11 cellular contexts compared by ENCODE assay signal in the genomic region with DNA sequence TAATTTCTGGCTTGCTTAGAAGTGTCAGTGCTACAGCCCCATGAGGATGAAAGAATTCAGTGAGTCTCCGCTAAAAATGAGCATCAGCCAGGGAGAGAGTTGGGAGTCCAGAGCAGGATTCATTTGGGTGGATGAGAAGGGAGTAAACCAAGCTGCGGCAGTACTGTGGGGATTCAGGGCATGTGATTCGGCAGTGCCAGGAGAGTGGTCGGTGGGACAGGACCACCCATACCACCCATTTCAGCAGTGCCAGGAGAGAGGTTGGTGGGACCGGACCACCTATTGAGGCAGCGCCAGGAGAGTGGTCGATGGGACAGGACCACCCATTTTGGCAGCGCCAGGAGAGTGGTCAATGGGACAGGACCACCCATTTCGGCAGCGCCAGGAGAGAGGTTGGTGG.
A peak's percentile ranks its signal among the peaks of the same experiment; 100 is the strongest.
DNase-seq lines count a peak whose midpoint lies in the region; ATAC-seq and TF ChIP-seq lines count a peak whose summit lies in the region.
"Had no signal": no experiment of that assay in that cellular context is flagged by ENCODE, and none has a peak within 500 bp of the region (broad histone marks: within the 10 kb centered on the region; RNA-seq: fewer than 3 reads in every experiment).

No MANE protein-coding gene starts in this region.

- H3K36me3 Mint-ChIP-seq in activated naive CD4-positive, alpha-beta T cell treated with anti-CD3 and anti-CD28 coated beads for 36 hours (ENCODE audit: low read depth) = peaks cover 9% of the 10 kb centered on the region
- peaks cover 34% of the 10 kb centered on the region for H3K36me3 Mint-ChIP-seq in activated naive CD4-positive, alpha-beta T cell treated with anti-CD3 and anti-CD28 coated beads, Interleukin-2, amount 10 ng/mL, durations not matched to agents 7 days and 5 days
- H3K36me3 Mint-ChIP-seq in activated CD4-positive, alpha-beta memory T cell treated with anti-CD3 and anti-CD28 coated beads, Interleukin-2, amount 10 ng/mL, durations not matched to agents 7 days and 5 days (ENCODE audit: low read depth) = peaks cover 18% of the 10 kb centered on the region

- no peak for TF ChIP-seq POLR2A in upper lobe of left lung (IDR thresholded peaks at IDR 0.05)

- peak overlapping the region; percentile 22 for H3K27ac Mint-ChIP-seq in activated naive CD4-positive, alpha-beta T cell treated with anti-CD3 and anti-CD28 coated beads for 36 hours
- no peak overlapping the region for H3K27ac Mint-ChIP-seq in activated naive CD4-positive, alpha-beta T cell treated with anti-CD3 and anti-CD28 coated beads, Interleukin-2, amount 10 ng/mL, durations not matched to agents 7 days and 5 days
- H3K27ac Mint-ChIP-seq in activated CD4-positive, alpha-beta memory T cell treated with anti-CD3 and anti-CD28 coated beads, Interleukin-2, amount 10 ng/mL, durations not matched to agents 7 days and 5 days = peak overlapping the region; percentile 100
- H3K27ac Mint-ChIP-seq: dendritic cell treated with granulocyte-macrophage colony-stimulating factor and Interleukin-4, amounts not matched to agents 40 ng/mL and 50 ng/mL, for 4 days had no signal

- no peak for DNase-seq in activated naive CD4-positive, alpha-beta T cell treated with anti-CD3 and anti-CD28 coated beads for 36 hours
- no peak for DNase-seq in activated naive CD4-positive, alpha-beta T cell treated with anti-CD3 and anti-CD28 coated beads, Interleukin-2, amount 10 ng/mL, durations not matched to agents 7 days and 5 days
- no peak for DNase-seq in activated CD4-positive, alpha-beta memory T cell treated with anti-CD3 and anti-CD28 coated beads, Interleukin-2, amount 10 ng/mL, durations not matched to agents 7 days and 5 days
- DNase-seq in lower lobe of right lung (no peak), upper lobe of left lung (no peak), NCI-H1105 treated with DMSO at 0.1 percent for 48 hours (lab: John Stamatoyannopoulos, UW) (no peak), RKO (ENCODE audit: low spot score) (no peak)
- no peak for DNase-seq in activated CD8-positive, alpha-beta memory T cell treated with anti-CD3 and anti-CD28 coated beads, Interleukin-2, amount 50 U/mL, for 4 hours
- DNase-seq: NCI-H1105, NCI-H226 had no signal

- TF ChIP-seq EP300 in upper lobe of left lung (IDR thresholded peaks at IDR 0.05) = no peak

- CTCF ChIA-PET in activated naive CD4-positive, alpha-beta T cell treated with anti-CD3 and anti-CD28 coated beads for 36 hours (lab: Charles Lee) = interaction anchor here (3.0 kb wide), 1 partner anchor 49 kb away, joined by 10 read pairs; no protein-coding TSS in a partner anchor
- CTCF ChIA-PET in activated naive CD4-positive, alpha-beta T cell treated with anti-CD3 and anti-CD28 coated beads, Interleukin-2, amount 10 ng/mL, durations not matched to agents 7 days and 5 days (lab: Charles Lee) = interaction anchor here (1.9 kb wide), 1 partner anchor 13 kb away, joined by 6 read pairs; no protein-coding TSS in a partner anchor
- CTCF ChIA-PET in activated CD4-positive, alpha-beta memory T cell treated with anti-CD3 and anti-CD28 coated beads, Interleukin-2, amount 10 ng/mL, durations not matched to agents 7 days and 5 days (lab: Charles Lee) = no interaction called here

- no peaks in the 10 kb centered on the region for H3K27me3 Mint-ChIP-seq in activated naive CD4-positive, alpha-beta T cell treated with anti-CD3 and anti-CD28 coated beads for 36 hours (ENCODE audit: low read depth)
- no peaks in the 10 kb centered on the region for H3K27me3 Mint-ChIP-seq in activated naive CD4-positive, alpha-beta T cell treated with anti-CD3 and anti-CD28 coated beads, Interleukin-2, amount 10 ng/mL, durations not matched to agents 7 days and 5 days
- H3K27me3 Mint-ChIP-seq in activated CD4-positive, alpha-beta memory T cell treated with anti-CD3 and anti-CD28 coated beads, Interleukin-2, amount 10 ng/mL, durations not matched to agents 7 days and 5 days = no peaks in the 10 kb centered on the region
- H3K27me3 Mint-ChIP-seq: dendritic cell treated with granulocyte-macrophage colony-stimulating factor and Interleukin-4, amounts not matched to agents 40 ng/mL and 50 ng/mL, for 4 days had no signal

- H3K4me1 Mint-ChIP-seq in activated naive CD4-positive, alpha-beta T cell treated with anti-CD3 and anti-CD28 coated beads for 36 hours (ENCODE audit: low read depth) = peaks cover 49% of the 10 kb centered on the region
- H3K4me1 Mint-ChIP-seq in activated naive CD4-positive, alpha-beta T cell treated with anti-CD3 and anti-CD28 coated beads, Interleukin-2, amount 10 ng/mL, durations not matched to agents 7 days and 5 days = peaks cover 53% of the 10 kb centered on the region
- H3K4me1 Mint-ChIP-seq in activated CD4-positive, alpha-beta memory T cell treated with anti-CD3 and anti-CD28 coated beads, Interleukin-2, amount 10 ng/mL, durations not matched to agents 7 days and 5 days = peaks cover 42% of the 10 kb centered on the region

- WGBS in upper lobe of left lung, 2 donors = 94 to 96% methylated on average over 10 of the region's 10 CpGs

- H3K27me3 ChIP-seq in lower lobe of right lung (ENCODE audit: low read depth) = no peaks in the 10 kb centered on the region
- no peaks in the 10 kb centered on the region for H3K27me3 ChIP-seq in upper lobe of left lung

- POLR2A ChIA-PET in activated CD4-positive, alpha-beta memory T cell treated with anti-CD3 and anti-CD28 coated beads, Interleukin-2, amount 10 ng/mL, durations not matched to agents 7 days and 5 days (lab: Charles Lee) = interaction anchor here (0.9 to 4.3 kb wide), 4 partner anchors 14 to 21 kb away, joined by 3 to 82 read pairs (median 6); no protein-coding TSS in a partner anchor

- no peak overlapping the region for H3K4me3 ChIP-seq in lower lobe of right lung
- H3K4me3 ChIP-seq in upper lobe of left lung = no peak overlapping the region

- no peak for ATAC-seq in lower lobe of right lung
- no peak for ATAC-seq in upper lobe of left lung (ENCODE audit: low FRiP score in 2 of 2)

- H3K27ac ChIP-seq in lower lobe of right lung (peak overlapping the region; percentile 92), upper lobe of left lung (peak overlapping the region; percentile 89 to 97 (median 92))

- TF ChIP-seq CTCF in lower lobe of right lung (IDR thresholded peaks at IDR 0.05) (no peak), upper lobe of left lung (IDR thresholded peaks at IDR 0.05) (no peak)

- H3K4me1 ChIP-seq in lower lobe of right lung = peaks cover 52% of the 10 kb centered on the region
- H3K4me1 ChIP-seq in upper lobe of left lung = peaks cover 30 to 62% (median 43%) of the 10 kb centered on the region in 4 donors

- H3K36me3 ChIP-seq in lower lobe of right lung (no peaks in the 10 kb centered on the region), upper lobe of left lung (no peaks in the 10 kb centered on the region)

- H3K9me3 ChIP-seq in lower lobe of right lung (no peaks in the 10 kb centered on the region), upper lobe of left lung (no peaks in the 10 kb centered on the region)

- intact Hi-C loops in activated naive CD4-positive, alpha-beta T cell treated with anti-CD3 and anti-CD28 coated beads for 36 hours (cut with micrococcal nuclease) = no loop called here
- intact Hi-C loops in lower lobe of right lung (cut with DNase I) = no loop called here

- H3K4me3 Mint-ChIP-seq in activated naive CD4-positive, alpha-beta T cell treated with anti-CD3 and anti-CD28 coated beads for 36 hours = no peak overlapping the region
- no peak overlapping the region for H3K4me3 Mint-ChIP-seq in activated naive CD4-positive, alpha-beta T cell treated with anti-CD3 and anti-CD28 coated beads, Interleukin-2, amount 10 ng/mL, durations not matched to agents 7 days and 5 days
- no peak overlapping the region for H3K4me3 Mint-ChIP-seq in activated CD4-positive, alpha-beta memory T cell treated with anti-CD3 and anti-CD28 coated beads, Interleukin-2, amount 10 ng/mL, durations not matched to agents 7 days and 5 days

- H3K9me3 Mint-ChIP-seq in activated naive CD4-positive, alpha-beta T cell treated with anti-CD3 and anti-CD28 coated beads for 36 hours = no peaks in the 10 kb centered on the region
- peaks cover 2% of the 10 kb centered on the region for H3K9me3 Mint-ChIP-seq in activated naive CD4-positive, alpha-beta T cell treated with anti-CD3 and anti-CD28 coated beads, Interleukin-2, amount 10 ng/mL, durations not matched to agents 7 days and 5 days
- H3K9me3 Mint-ChIP-seq in activated CD4-positive, alpha-beta memory T cell treated with anti-CD3 and anti-CD28 coated beads, Interleukin-2, amount 10 ng/mL, durations not matched to agents 7 days and 5 days = peaks cover 3% of the 10 kb centered on the region
- H3K9me3 Mint-ChIP-seq: dendritic cell treated with granulocyte-macrophage colony-stimulating factor and Interleukin-4, amounts not matched to agents 40 ng/mL and 50 ng/mL, for 4 days had no signal
